Comparison of ENCODE assay signal across 18 cellular contexts in the genomic region with DNA sequence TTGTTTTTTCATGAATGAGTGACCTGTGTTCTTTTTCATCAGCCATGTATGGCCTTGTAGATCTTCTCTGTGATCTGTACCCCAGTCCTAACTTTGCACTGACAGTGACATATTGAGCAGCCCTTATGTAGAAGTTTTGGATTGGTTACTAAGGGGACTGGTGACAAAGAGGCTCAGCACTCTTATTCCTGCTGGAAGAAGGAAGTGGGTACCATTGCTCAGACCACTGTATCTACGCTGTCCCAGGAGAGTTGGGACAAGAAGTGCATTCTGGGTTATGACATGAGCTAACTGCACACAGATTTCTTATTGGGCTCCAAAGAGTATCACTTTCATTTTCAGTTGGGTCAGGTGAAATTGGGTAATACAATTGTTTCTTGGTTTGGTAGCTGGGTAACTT.
A peak's percentile ranks its signal among the peaks of the same experiment; 100 is the strongest.
DNase-seq lines count a peak whose midpoint lies in the region; ATAC-seq and TF ChIP-seq lines count a peak whose summit lies in the region.
"Had no signal": no experiment of that assay in that cellular context is flagged by ENCODE, and none has a peak within 500 bp of the region (broad histone marks: within the 10 kb centered on the region; RNA-seq: fewer than 3 reads in every experiment).

No MANE protein-coding gene starts in this region.

- POLR2A ChIA-PET in CD4-positive, alpha-beta T cell (lab: Charles Lee): no interaction called here

- WGBS in body of pancreas, 2 donors: 100% methylated on average over 1 of the region's 1 CpG

- DNase-seq in brain microvascular endothelial cell (peak; percentile 28), renal cortical epithelial cell (ENCODE audit: low read depth) (peak; percentile 25), T1000 (lab: John Stamatoyannopoulos, UW) (no peak), body of pancreas (no peak), T-helper 1 cell (no peak)
- DNase-seq in CD4-positive, alpha-beta T cell: no peak
- DNase-seq: activated CD4-positive, alpha-beta memory T cell treated with anti-CD3 and anti-CD28 coated beads, Interleukin-2, amount 10 ng/mL, durations not matched to agents 7 days and 5 days; aorta; H7; NCI-H1436; NCI-H524; stimulated activated CD4-positive, alpha-beta T cell treated with anti-CD3 and anti-CD28 coated beads, Interleukin-4, amount 100 ng/mL, for 4 hours; stimulated activated naive CD8-positive, alpha-beta T cell treated with anti-CD3 and anti-CD28 coated beads, Interleukin-15, Interleukin-2, amounts not matched to agents 100 U/mL and 50 U/mL, for 24 hours had no signal

- intact Hi-C loops in CD4-positive, alpha-beta T cell (cut with DNase I, micrococcal nuclease): no loop called here
- intact Hi-C loops in body of pancreas (cut with DNase I): no loop called here

- no peak for TF ChIP-seq CTCF in brain microvascular endothelial cell (IDR thresholded peaks at IDR 0.05; ENCODE audit: low read depth, low read length, missing control alignments)
- no peak for TF ChIP-seq CTCF in CD4-positive, alpha-beta T cell (IDR thresholded peaks at IDR 0.05)
- no peak for TF ChIP-seq CTCF in body of pancreas (IDR thresholded peaks at IDR 0.05)

- H3K36me3 Mint-ChIP-seq in CD4-positive, alpha-beta T cell (ENCODE audit: low read depth): no peaks in the 10 kb centered on the region

- H3K27me3 Mint-ChIP-seq in CD4-positive, alpha-beta T cell: peaks cover 34% of the 10 kb centered on the region

- H3K4me1 ChIP-seq in body of pancreas: peaks cover 22% of the 10 kb centered on the region

- H3K27ac Mint-ChIP-seq in CD4-positive, alpha-beta T cell: no peak overlapping the region
- H3K27ac Mint-ChIP-seq: activated CD4-positive, alpha-beta memory T cell treated with anti-CD3 and anti-CD28 coated beads, Interleukin-2, amount 10 ng/mL, durations not matched to agents 7 days and 5 days; activated T-helper 17 cell treated with anti-CD3 and anti-CD28 coated beads, Interleukin-2, amount 50 U/mL, for 72 hours had no signal

- H3K36me3 ChIP-seq in brain microvascular endothelial cell (replicated peaks) (peaks cover 7% of the 10 kb centered on the region), body of pancreas (replicated peaks in 1 of 2; ENCODE audit: insufficient read depth in 1 of 2, low read depth in 2 of 2) (peaks cover 0 to 2% of the 10 kb centered on the region in 2 donors)

- H3K9me3 Mint-ChIP-seq in CD4-positive, alpha-beta T cell: no peaks in the 10 kb centered on the region
- H3K9me3 Mint-ChIP-seq: activated CD4-positive, alpha-beta memory T cell treated with anti-CD3 and anti-CD28 coated beads, Interleukin-2, amount 10 ng/mL, durations not matched to agents 7 days and 5 days; activated T-helper 17 cell treated with anti-CD3 and anti-CD28 coated beads, Interleukin-2, amount 50 U/mL, for 72 hours had no signal

- CTCF ChIA-PET in CD4-positive, alpha-beta T cell (lab: Charles Lee): no interaction called here

- no peak overlapping the region for H3K4me3 Mint-ChIP-seq in CD4-positive, alpha-beta T cell
- H3K4me3 Mint-ChIP-seq: activated CD4-positive, alpha-beta memory T cell treated with anti-CD3 and anti-CD28 coated beads, Interleukin-2, amount 10 ng/mL, durations not matched to agents 7 days and 5 days; activated T-helper 17 cell treated with anti-CD3 and anti-CD28 coated beads, Interleukin-2, amount 50 U/mL, for 72 hours had no signal

- H3K9me3 ChIP-seq in CD4-positive, alpha-beta T cell (ENCODE audit: control insufficient read depth, low read length): no peaks in the 10 kb centered on the region
- no peaks in the 10 kb centered on the region for H3K9me3 ChIP-seq in body of pancreas

- TF ChIP-seq POLR2A in body of pancreas (IDR thresholded peaks at IDR 0.05): no peak

- in situ Hi-C loops in brain microvascular endothelial cell (cut with HindIII; ENCODE audit: low pct_ligation_motif_present, low sequenced_read_pairs): no loop called here

- ATAC-seq in GM18909 (IDR thresholded peaks at IDR 0.05; ENCODE audit: poor library complexity, unreplicated experiment): peak; percentile 44
- peak; percentile 56 for ATAC-seq in HG03460 (IDR thresholded peaks at IDR 0.05; ENCODE audit: unreplicated experiment)
- no peak for ATAC-seq in CD4-positive, alpha-beta T cell (ENCODE audit: poor library complexity)
- ATAC-seq in body of pancreas: no peak
- ATAC-seq: activated T-helper 17 cell treated with anti-CD3 and anti-CD28 coated beads, Interleukin-2, amount 50 U/mL, for 72 hours; stimulated activated naive CD8-positive, alpha-beta T cell treated with anti-CD3 and anti-CD28 coated beads, Interleukin-15, Interleukin-2, amounts not matched to agents 100 U/mL and 50 U/mL, for 24 hours had no signal

- H3K27ac ChIP-seq in brain microvascular endothelial cell (peak overlapping the region; percentile 16), body of pancreas (no peak overlapping the region)
- H3K27ac ChIP-seq in CD4-positive, alpha-beta T cell (ENCODE audit: low read depth, low read length): no peak overlapping the region
- H3K27ac ChIP-seq: C4-2B, RWPE1 had no signal

- H3K4me1 Mint-ChIP-seq in CD4-positive, alpha-beta T cell (ENCODE audit: low read depth): no peaks in the 10 kb centered on the region
- H3K4me1 Mint-ChIP-seq: activated T-helper 17 cell treated with anti-CD3 and anti-CD28 coated beads, Interleukin-2, amount 50 U/mL, for 72 hours had no signal

- H3K27me3 ChIP-seq in brain microvascular endothelial cell (replicated peaks) (no peaks in the 10 kb centered on the region), body of pancreas (no peaks in the 10 kb centered on the region)
- no peaks in the 10 kb centered on the region for H3K27me3 ChIP-seq in CD4-positive, alpha-beta T cell (ENCODE audit: control insufficient read depth, insufficient read depth, low read length)

- H3K4me3 ChIP-seq in brain microvascular endothelial cell (ENCODE audit: low read depth, low read length) (no peak overlapping the region), body of pancreas (no peak overlapping the region)

Comparison
In these comparisons a context has a peak if more than half of its experiments do, and no peak if none do; other contexts are left out.
1. ATAC-seq: peak in GM18909 (single experiment) and HG03460 (single experiment); none in CD4-positive, alpha-beta T cell (single experiment) and body of pancreas (single experiment).
2. DNase-seq: peak in brain microvascular endothelial cell (single experiment) and renal cortical epithelial cell (single experiment); none in T1000 (single experiment), CD4-positive, alpha-beta T cell (0 of 10), body of pancreas (0 of 4) and T-helper 1 cell (0 of 5).